8 cellular contexts compared by ENCODE assay signal in genomic region chr22:20020533-20021195, GRCh38. TPM values are rescaled to one million over a fixed set of nuclear protein-coding genes. Genes with fewer than 3 reads are reported as not detected.
DNase-seq lines count a peak whose midpoint lies in the region; ATAC-seq and TF ChIP-seq lines count a peak whose summit lies in the region.

Gene TANGO2, plus strand, starts transcription at chr22:20021110. Its CDS starts 15,689 bp downstream, at chr22:20036799.

- peak; percentile 87 for DNase-seq in COR-L47 (lab: John Stamatoyannopoulos, UW)
- DNase-seq in OCI-LY7 (ENCODE audit: low spot score): peak; percentile 96
- peak; percentile 87 for DNase-seq in activated T-cell treated with anti-CD3 and anti-CD28 coated beads for 1 hour (ENCODE audit: low read depth)
- DNase-seq in epithelial cell of esophagus (ENCODE audit: low read depth): peak; percentile 93
- peak; percentile 94 to 98 (median 96) for DNase-seq in mucosa of descending colon
- peak; percentile 73 to 82 for DNase-seq in stimulated activated CD8-positive, alpha-beta memory T cell treated with anti-CD3 and anti-CD28 coated beads, Interleukin-4, amount 100 ng/mL, for 1 hour (ENCODE audit: low read depth in 2 of 2, low spot score in 1 of 2)

- H3K79me2 ChIP-seq in OCI-LY7 (ENCODE audit: insufficient read depth, low read depth, low read length): no peaks in the 10 kb centered on the region

- peaks cover 50% of the 10 kb centered on the region for H3K27me3 ChIP-seq in HUES64 (ENCODE audit: insufficient read depth, low read length)

- H2AFZ ChIP-seq in OCI-LY7 (ENCODE audit: low read length): peak within 1 kb of the TSS; percentile 58; the same call in 1 of the 2 replicates

- H3K36me3 ChIP-seq in HUES64 (ENCODE audit: insufficient read depth, low read length) (no peaks in the 10 kb centered on the region), OCI-LY7 (ENCODE audit: insufficient read depth, low read length) (no peaks in the 10 kb centered on the region), mucosa of descending colon (ENCODE audit: low read depth) (no peaks in the 10 kb centered on the region)

- POLR2A ChIA-PET in OCI-LY7 (lab: Charles Lee): interaction anchor here (0.6 to 1.6 kb wide), 3 partner anchors 13 to 299 kb away, joined by 3 to 5 read pairs (median 4); partner anchors contain the start of gene DGCR6L

- peak within 1 kb of the TSS; percentile 71 for H3K9ac ChIP-seq in HUES64 (ENCODE audit: low read depth, low read length)

- no peak for TF ChIP-seq CTCF in OCI-LY7 (conservative IDR thresholded peaks at IDR 0.05; ENCODE audit: low read length)
- no peak for TF ChIP-seq CTCF in epithelial cell of esophagus (IDR thresholded peaks at IDR 0.05; ENCODE audit: insufficient read depth, low read depth, low read length, missing control alignments)
- TF ChIP-seq CTCF in mucosa of descending colon (IDR thresholded peaks at IDR 0.05): no peak

- no TSS peak for BruUV-seq in OCI-LY7 (replicated peaks; lab: Mats Ljungman, UMichigan)

- CTCF ChIA-PET in OCI-LY7 (lab: Charles Lee; ENCODE audit: unreplicated experiment): interaction anchor here (0.5 to 0.7 kb wide), 3 partner anchors 39 to 182 kb away, joined by 3 to 10 read pairs (median 6); no protein-coding TSS in a partner anchor

- no peaks in the 10 kb centered on the region for H4K20me1 ChIP-seq in OCI-LY7 (ENCODE audit: insufficient read depth, low read length)

- H3K4me1 ChIP-seq in HUES64 (ENCODE audit: insufficient read depth, low read length) (no peaks in the 10 kb centered on the region), OCI-LY7 (ENCODE audit: insufficient read depth, low read length, poor library complexity, severe bottlenecking) (peaks cover 32% of the 10 kb centered on the region), mucosa of descending colon (ENCODE audit: low read depth) (peaks cover 18% of the 10 kb centered on the region)

- H3K9me2 ChIP-seq in OCI-LY7 (ENCODE audit: insufficient read depth, low read length): no peaks in the 10 kb centered on the region

- H3K4me3 ChIP-seq in HUES64 (ENCODE audit: low read length): peak within 1 kb of the TSS; percentile 86
- H3K4me3 ChIP-seq in OCI-LY7 (ENCODE audit: low read depth, low read length, poor library complexity, severe bottlenecking): peak within 1 kb of the TSS; percentile 83
- H3K4me3 ChIP-seq in epithelial cell of esophagus (ENCODE audit: low read length): peak within 1 kb of the TSS; percentile 91
- H3K4me3 ChIP-seq in mucosa of descending colon: peak within 1 kb of the TSS; percentile 75

- ATAC-seq in GM21447 (IDR thresholded peaks at IDR 0.05; ENCODE audit: unreplicated experiment) (peak; percentile 61), mucosa of descending colon (peak; percentile 92)

- intact Hi-C loops in OCI-LY7 (cut with micrococcal nuclease; ENCODE audit: unreplicated experiment): loop anchor here (2.0 kb wide), 1 partner anchor 60 kb away; the partner anchor contains the start of gene DGCR8
- intact Hi-C loops in mucosa of descending colon (cut with DNase I, micrococcal nuclease): no loop called here

- 2% methylated on average over 61 of the region's 61 CpGs for WGBS in HUES64

- peak within 1 kb of the TSS; percentile 96 for H3K4me2 ChIP-seq in OCI-LY7 (ENCODE audit: low read length)

- H3K9me3 ChIP-seq in HUES64 (ENCODE audit: insufficient read depth, low read depth, low read length) (no peaks in the 10 kb centered on the region), OCI-LY7 (ENCODE audit: low read length) (no peaks in the 10 kb centered on the region), mucosa of descending colon (no peaks in the 10 kb centered on the region)

- no peak within 1 kb of the TSS for H3K27ac ChIP-seq in HUES64 (ENCODE audit: low read depth, low read length)
- no peak within 1 kb of the TSS for H3K27ac ChIP-seq in OCI-LY7 (ENCODE audit: low read depth, low read length, poor library complexity, severe bottlenecking)

RNA-seq across cellular contexts. Expression of gene TANGO2, which starts in this region (rescaled TPM):
- polyA plus RNA-seq in HUES64 (2013, experiment 1 of 2): 7.2 TPM
- 6.3 TPM for polyA plus RNA-seq in HUES64 (2013, experiment 2 of 2)
- 12.3 and 18.3 TPM in 2 replicates for total RNA-seq in OCI-LY7 (2014; rRNA removed; shearing (Covaris generic))
- total RNA-seq in OCI-LY7 (2022): 23.3 and 25.0 TPM in 2 replicates
- 10 to 100 TPM; 17.5 to 29.7 (median 27.6) TPM for total RNA-seq in mucosa of descending colon
